Comparison of ENCODE assay signal across 8 cellular contexts in the genomic region with DNA sequence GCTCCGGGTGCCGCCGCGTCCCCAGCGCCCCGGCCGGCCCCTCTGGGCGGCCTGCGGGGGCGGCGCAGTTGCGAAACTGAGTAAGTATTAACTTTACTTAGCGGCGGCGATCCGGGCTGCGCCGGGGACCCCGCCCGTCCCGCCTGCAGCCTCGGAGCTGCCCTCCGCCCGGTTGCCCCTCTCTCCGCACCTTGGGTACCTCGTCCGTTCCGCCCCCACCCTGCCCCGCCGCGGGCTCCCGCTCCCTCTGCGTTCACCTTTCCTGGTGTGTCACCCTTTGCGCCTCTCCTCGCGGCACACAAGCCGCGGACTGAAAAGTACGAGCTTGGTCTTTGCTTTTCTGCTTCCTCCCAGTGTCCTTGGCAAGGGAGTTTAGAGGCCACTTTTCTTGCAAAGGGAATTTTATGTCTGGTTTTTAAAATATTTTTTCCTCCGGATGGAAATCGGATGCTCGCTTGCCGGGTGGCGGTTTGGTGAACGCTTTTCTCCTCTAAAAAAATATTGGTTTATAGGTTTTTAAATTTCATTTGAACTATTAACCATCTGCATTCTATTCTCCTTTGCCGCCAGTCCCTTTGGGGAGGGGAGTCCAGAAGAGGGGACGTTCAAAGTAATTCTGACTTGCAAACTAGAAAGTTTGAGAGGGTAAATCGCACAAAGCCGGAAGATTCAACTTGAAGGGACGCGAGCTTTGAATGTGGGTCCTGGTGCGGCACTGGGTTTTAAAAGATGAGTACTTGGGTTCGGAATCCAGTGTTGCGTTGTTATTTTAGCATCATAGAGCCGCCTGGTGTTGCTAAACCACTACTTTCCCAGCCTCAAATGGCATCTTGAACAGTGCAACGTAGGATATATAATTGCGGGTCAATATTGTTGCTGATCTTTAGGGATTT. TPM values are rescaled to one million over a fixed set of nuclear protein-coding genes. Genes with fewer than 3 reads are reported as not detected.
DNase-seq lines count a peak whose midpoint lies in the region; ATAC-seq lines count a peak whose summit lies in the region.

No MANE protein-coding gene starts in this region.

- peaks cover 16% of the 10 kb centered on the region for H3K4me1 Mint-ChIP-seq in stimulated activated memory B cell treated with anti-CD40 and anti-IgM and Interleukin-4, amounts not matched to agents 10 μg/mL and 1 μg/mL and 100 μg/mL, for 72 hours

- H3K4me3 Mint-ChIP-seq in stimulated activated memory B cell treated with anti-CD40 and anti-IgM and Interleukin-4, amounts not matched to agents 10 μg/mL and 1 μg/mL and 100 μg/mL, for 72 hours, result peak overlapping the region; percentile 88

- peaks cover 43% of the 10 kb centered on the region for H3K27me3 Mint-ChIP-seq in stimulated activated memory B cell treated with anti-CD40 and anti-IgM and Interleukin-4, amounts not matched to agents 10 μg/mL and 1 μg/mL and 100 μg/mL, for 72 hours

- no peaks in the 10 kb centered on the region for H3K9me3 Mint-ChIP-seq in stimulated activated memory B cell treated with anti-CD40 and anti-IgM and Interleukin-4, amounts not matched to agents 10 μg/mL and 1 μg/mL and 100 μg/mL, for 72 hours

- H3K27ac Mint-ChIP-seq in stimulated activated memory B cell treated with anti-CD40 and anti-IgM and Interleukin-4, amounts not matched to agents 10 μg/mL and 1 μg/mL and 100 μg/mL, for 72 hours, result peak overlapping the region; percentile 57

- H3K36me3 Mint-ChIP-seq in stimulated activated memory B cell treated with anti-CD40 and anti-IgM and Interleukin-4, amounts not matched to agents 10 μg/mL and 1 μg/mL and 100 μg/mL, for 72 hours, result no peaks in the 10 kb centered on the region

- DNase-seq in SIG-M5 treated with dmso at 0.1 percent for 504 hours (lab: John Stamatoyannopoulos, UW; ENCODE audit: unreplicated experiment) (peak; percentile 4), SIG-M5 (lab: John Stamatoyannopoulos, UW) (no peak), SW480 (ENCODE audit: low spot score) (peak; percentile 84), dermis microvascular lymphatic vessel endothelial cell (ENCODE audit: low read depth in 2 of 2) (peak; percentile 24 to 62), left lobe of liver (ENCODE audit: low spot score) (peak; percentile 75), NCI-H2227 treated with DMSO at 0.1 percent for 48 hours (lab: John Stamatoyannopoulos, UW) (no peak)

- ATAC-seq in HG03442 (IDR thresholded peaks at IDR 0.05; ENCODE audit: unreplicated experiment) (peak; percentile 49), left lobe of liver (peak; percentile 61)
- peak; percentile 60 for ATAC-seq in stimulated activated memory B cell treated with anti-CD40 and anti-IgM and Interleukin-4, amounts not matched to agents 10 μg/mL and 1 μg/mL and 100 μg/mL, for 72 hours

RNA-seq across cellular contexts. Expression of a gene that starts 0.8 kb away (rescaled TPM):
- total RNA-seq in dermis microvascular lymphatic vessel endothelial cell (34.7 and 38.6 TPM in 2 replicates), left lobe of liver (9.0 TPM)

Comparison
In these comparisons a context has a peak if more than half of its experiments do, and no peak if none do; other contexts are left out.
1. DNase-seq: peak in SIG-M5 treated with dmso at 0.1 percent for 504 hours (single experiment), SW480 (single experiment), dermis microvascular lymphatic vessel endothelial cell (2 of 2) and left lobe of liver (single experiment); none in SIG-M5 (single experiment) and NCI-H2227 treated with DMSO at 0.1 percent for 48 hours (single experiment).
2. Peak in every context shown above with its lines, with median percentiles within 50 percentile points of each other: ATAC-seq.